9 cellular contexts compared by ENCODE assay signal in the genomic region with DNA sequence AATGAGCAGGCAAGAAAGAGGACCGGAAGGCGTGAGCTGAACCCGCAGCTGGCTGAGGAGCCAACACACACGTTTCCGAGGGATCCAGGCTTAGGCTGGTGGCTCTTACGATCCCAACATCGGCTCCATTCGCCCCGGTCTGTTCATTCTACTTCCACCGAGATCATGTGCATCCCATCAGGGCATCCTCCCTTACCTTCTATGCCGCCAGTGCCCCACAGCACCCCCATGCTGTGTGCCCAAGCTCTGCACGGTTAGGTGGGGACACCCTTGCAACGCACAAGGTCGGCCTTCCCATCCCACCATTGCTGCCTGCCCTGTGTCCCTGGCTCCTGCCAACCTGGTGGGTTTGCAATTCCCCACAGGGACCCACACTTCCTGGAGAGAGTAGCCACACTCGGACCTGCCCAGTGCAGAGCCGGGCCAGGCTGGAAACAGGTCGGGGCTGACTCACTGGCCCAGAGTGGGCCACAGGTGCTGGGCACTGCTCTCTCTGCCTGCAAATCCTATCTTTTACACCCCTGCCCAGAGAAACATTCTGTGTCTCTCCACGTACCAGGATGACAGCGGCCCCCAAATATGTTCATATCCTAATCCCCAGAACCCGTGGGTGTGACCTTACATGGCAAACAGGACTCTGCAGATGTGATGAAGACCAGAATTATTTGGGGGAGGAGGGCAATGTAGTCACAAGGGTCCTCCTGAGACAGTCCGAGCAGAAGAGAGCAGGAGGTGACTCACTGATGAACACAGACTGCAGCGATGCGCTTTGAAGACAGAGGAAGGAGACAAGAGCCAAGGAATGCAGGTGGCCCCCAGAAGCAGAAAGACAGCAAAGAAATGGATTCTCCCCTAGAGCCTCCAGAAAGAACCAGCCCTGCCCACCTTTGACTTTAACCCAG.
DNase-seq lines count a peak whose midpoint lies in the region; TF ChIP-seq lines count a peak whose summit lies in the region.
"Had no signal": no experiment of that assay in that cellular context is flagged by ENCODE, and none has a peak within 500 bp of the region (broad histone marks: within the 10 kb centered on the region; RNA-seq: fewer than 3 reads in every experiment).

No MANE protein-coding gene starts in this region.

- H3K36me3 Mint-ChIP-seq in dendritic cell treated with granulocyte-macrophage colony-stimulating factor and Interleukin-4, amounts not matched to agents 40 ng/mL and 50 ng/mL, for 4 days (ENCODE audit: low read depth), result no peaks in the 10 kb centered on the region

- H3F3A ChIP-seq in PC-9 (ENCODE audit: insufficient read depth, low read depth), result peaks cover 9% of the 10 kb centered on the region; the same call in 1 of the 2 replicates

- H3K27ac Mint-ChIP-seq in dendritic cell treated with granulocyte-macrophage colony-stimulating factor and Interleukin-4, amounts not matched to agents 40 ng/mL and 50 ng/mL, for 4 days, result peak overlapping the region; percentile 77

- POLR2A ChIA-PET in PC-9 (lab: Charles Lee; ENCODE audit: unreplicated experiment), result no interaction called here

- H3K79me2 ChIP-seq in PC-9 (ENCODE audit: low read depth), result no peaks in the 10 kb centered on the region
- H3K79me2 ChIP-seq: hepatocyte had no signal

- H3K27ac ChIP-seq in PC-9, result peak overlapping the region; percentile 40; the same call in 1 of the 2 replicates
- H3K27ac ChIP-seq: hepatocyte had no signal

- peaks cover 31% of the 10 kb centered on the region for H3K4me1 Mint-ChIP-seq in dendritic cell treated with granulocyte-macrophage colony-stimulating factor and Interleukin-4, amounts not matched to agents 40 ng/mL and 50 ng/mL, for 4 days (ENCODE audit: low read depth)

- H3K4me3 ChIP-seq in PC-9 (no peak overlapping the region), skeletal muscle cell (ENCODE audit: low read depth, low read length) (no peak overlapping the region)
- H3K4me3 ChIP-seq: hepatocyte had no signal

- H3K27me3 Mint-ChIP-seq in dendritic cell treated with granulocyte-macrophage colony-stimulating factor and Interleukin-4, amounts not matched to agents 40 ng/mL and 50 ng/mL, for 4 days, result no peaks in the 10 kb centered on the region

- H3K4me2 ChIP-seq in PC-9, result peak overlapping the region; percentile 23; the same call in 1 of the 2 replicates
- H3K4me2 ChIP-seq: hepatocyte had no signal

- no peak overlapping the region for H2AFZ ChIP-seq in PC-9
- H2AFZ ChIP-seq: hepatocyte had no signal

- DNase-seq in PC-9 (peak in 1 of 2 experiments; percentile 58), skeletal muscle cell (ENCODE audit: low read depth) (peak; percentile 84), H4 (ENCODE audit: low spot score) (no peak), DMS153 treated with DMSO at 0.1 percent for 48 hours (lab: John Stamatoyannopoulos, UW; ENCODE audit: unreplicated experiment) (no peak), KG1 (lab: John Stamatoyannopoulos, UW) (no peak)
- DNase-seq: activated effector memory CD4-positive, alpha-beta T cell treated with anti-CD3 and anti-CD28 coated beads, Interleukin-2, amount 50 U/mL, for 16 hours had no signal

- no TSS peak for BruUV-seq in PC-9 (replicated peaks; lab: Mats Ljungman, UMichigan)

- H3K27me3 ChIP-seq in PC-9 (ENCODE audit: insufficient read depth, low read depth), result no peaks in the 10 kb centered on the region
- H3K27me3 ChIP-seq: hepatocyte had no signal

- H3K9me2 ChIP-seq in PC-9 (ENCODE audit: insufficient read depth), result no peaks in the 10 kb centered on the region; the same call in 1 of the 2 replicates

- CTCF ChIA-PET in PC-9 (lab: Charles Lee), result no interaction called here

- no peaks in the 10 kb centered on the region; the same call in 1 of the 2 replicates for H3K9me3 ChIP-seq in PC-9 (ENCODE audit: insufficient read depth, low read depth)

- no peaks in the 10 kb centered on the region for H4K20me1 ChIP-seq in PC-9 (ENCODE audit: insufficient read depth)

- no peak overlapping the region for H3K4me3 Mint-ChIP-seq in dendritic cell treated with granulocyte-macrophage colony-stimulating factor and Interleukin-4, amounts not matched to agents 40 ng/mL and 50 ng/mL, for 4 days

- no peaks in the 10 kb centered on the region for H3K36me3 ChIP-seq in PC-9 (ENCODE audit: low read depth)

- TF ChIP-seq CTCF in GM12873 (IDR thresholded peaks at IDR 0.05; ENCODE audit: insufficient read depth, low read depth, low read length, missing control alignments) (peak; percentile 13), PC-9 (conservative IDR thresholded peaks at IDR 0.05) (no peak)

- intact Hi-C loops in PC-9 (cut with micrococcal nuclease; ENCODE audit: unreplicated experiment), result loop anchor here (2.0 kb wide), 1 partner anchor 15 kb away; no protein-coding TSS in a partner anchor
- intact Hi-C loops in dendritic cell treated with granulocyte-macrophage colony-stimulating factor and Interleukin-4, amounts not matched to agents 40 ng/mL and 50 ng/mL, for 4 days (cut with micrococcal nuclease), result no loop called here

- no peaks in the 10 kb centered on the region for H3K9me3 Mint-ChIP-seq in dendritic cell treated with granulocyte-macrophage colony-stimulating factor and Interleukin-4, amounts not matched to agents 40 ng/mL and 50 ng/mL, for 4 days

- peaks cover 24% of the 10 kb centered on the region for H3K4me1 ChIP-seq in PC-9 (replicated peaks; ENCODE audit: insufficient read depth)
